8 cellular contexts compared by ENCODE assay signal in the genomic region with DNA sequence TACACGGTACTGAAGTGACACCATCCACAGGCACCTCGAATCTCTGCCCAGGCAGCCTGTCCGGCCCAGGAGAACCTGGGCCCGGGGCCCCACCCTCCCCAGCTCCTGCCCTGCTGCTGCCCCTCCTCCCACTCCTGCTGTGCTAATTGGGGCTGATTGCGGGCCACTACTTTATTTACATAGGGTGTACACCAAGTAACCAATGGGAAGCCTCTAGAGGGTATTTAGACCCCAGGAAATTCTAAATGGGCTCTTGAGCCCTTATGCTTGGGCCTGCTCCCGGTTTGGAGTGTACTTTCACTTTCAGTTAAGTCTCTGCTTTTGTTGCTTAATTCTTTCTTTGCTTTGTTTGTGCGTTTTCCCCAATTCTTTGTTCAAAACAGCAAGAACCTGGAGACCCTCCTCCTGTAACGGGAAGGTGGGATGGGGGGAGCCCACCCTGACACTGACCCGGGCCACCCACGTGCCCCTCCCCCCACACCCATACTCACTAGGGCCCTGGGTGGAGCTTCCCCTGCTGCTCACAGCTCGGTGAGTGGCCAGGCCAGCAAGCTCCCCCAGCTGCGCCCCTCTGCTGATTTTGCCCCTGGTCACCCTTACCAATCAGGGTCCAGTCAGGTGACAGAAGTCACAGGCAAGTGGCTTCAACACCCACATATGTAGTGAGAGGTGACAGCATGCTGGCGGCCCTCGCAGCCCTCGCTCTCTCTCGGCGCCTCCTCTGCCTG. TPM values are rescaled to one million over a fixed set of nuclear protein-coding genes. Genes with fewer than 3 reads are reported as not detected.
A peak's percentile ranks its signal among the peaks of the same experiment; 100 is the strongest.
DNase-seq lines count a peak whose midpoint lies in the region; FAIRE-seq and TF ChIP-seq lines count a peak whose summit lies in the region.

No MANE protein-coding gene starts in this region.

- DNase-seq in EH (ENCODE audit: low read depth), result peak; percentile 41
- peak; percentile 81 for DNase-seq in NCI-H2029 (lab: John Stamatoyannopoulos, UW)
- no peak for DNase-seq in bronchial epithelial cell (ENCODE audit: low read depth)
- peak; percentile 51 for DNase-seq in myocyte (ENCODE audit: low read depth)
- DNase-seq in foreskin melanocyte, result no peak
- no peak for DNase-seq in GDM1 (lab: John Stamatoyannopoulos, UW)
- DNase-seq in inferior parietal cortex (ENCODE audit: extremely low spot score), result no peak
- no peak for DNase-seq in GM12892 (ENCODE audit: insufficient read length)

- no peak for FAIRE-seq in bronchial epithelial cell (lab: Jason Lieb, UNC)
- no peak for FAIRE-seq in GM12892 (lab: Jason Lieb, UNC)

- no peaks in the 10 kb centered on the region for H3K27me3 ChIP-seq in bronchial epithelial cell (ENCODE audit: control insufficient read depth, insufficient read depth, low read length)

- no peak for TF ChIP-seq POLR2A in GM12892 (IDR thresholded peaks at IDR 0.05; ENCODE audit: low read depth, low read length)

- H3K4me3 ChIP-seq in bronchial epithelial cell (ENCODE audit: low read depth, low read length), result peak overlapping the region; percentile 36

- H3K36me3 ChIP-seq in bronchial epithelial cell (ENCODE audit: control insufficient read depth, insufficient read depth, low read length), result no peaks in the 10 kb centered on the region

- TF ChIP-seq CTCF in bronchial epithelial cell (IDR thresholded peaks at IDR 0.05; ENCODE audit: insufficient read depth, low read length, severe bottlenecking), result no peak

RNA-seq across cellular contexts. Expression of a gene that starts 9.4 kb away (rescaled TPM):
- under 0.01 TPM in 2 replicates for total RNA-seq in bronchial epithelial cell
- 0.24 and 0.26 TPM in 2 replicates for total RNA-seq in myocyte
- 0.54 TPM for polyA plus RNA-seq in myocyte (2012)
- polyA plus RNA-seq in GM12892 (2012; ENCODE audit: missing spikeins), result not detected

RNA-seq across cellular contexts. Expression of a gene that starts 10.0 kb away (rescaled TPM):
- 7.4 and 11.4 TPM in 2 replicates for total RNA-seq in bronchial epithelial cell
- 41.8 and 45.9 TPM in 2 replicates for total RNA-seq in myocyte
- polyA plus RNA-seq in myocyte (2012), result 20.7 TPM
- 15.6 TPM for polyA plus RNA-seq in GM12892 (2012; ENCODE audit: missing spikeins)

Comparison
In these comparisons a context has a peak if more than half of its experiments do, and no peak if none do; other contexts are left out.
1. DNase-seq: peak in EH (single experiment), NCI-H2029 (single experiment) and myocyte (single experiment); none in bronchial epithelial cell (single experiment), foreskin melanocyte (single experiment), GDM1 (single experiment), inferior parietal cortex (single experiment) and GM12892 (single experiment).